ENCODE assay signal across 1 cellular context in genomic region chr1:27868932-27869718, GRCh38.
TF ChIP-seq lines count a peak whose summit lies in the region.

No MANE protein-coding gene starts in this region.

TF ChIP-seq in GM23338, 12 proteins besides CTCF, POLR2A, EP300 and RAD21 (continued from another document):
- no peak for TF ChIP-seq ZNF462 (CRISPR knock-in tag; IDR thresholded peaks at IDR 0.05)
